17 cellular contexts compared by ENCODE assay signal in the genomic region with DNA sequence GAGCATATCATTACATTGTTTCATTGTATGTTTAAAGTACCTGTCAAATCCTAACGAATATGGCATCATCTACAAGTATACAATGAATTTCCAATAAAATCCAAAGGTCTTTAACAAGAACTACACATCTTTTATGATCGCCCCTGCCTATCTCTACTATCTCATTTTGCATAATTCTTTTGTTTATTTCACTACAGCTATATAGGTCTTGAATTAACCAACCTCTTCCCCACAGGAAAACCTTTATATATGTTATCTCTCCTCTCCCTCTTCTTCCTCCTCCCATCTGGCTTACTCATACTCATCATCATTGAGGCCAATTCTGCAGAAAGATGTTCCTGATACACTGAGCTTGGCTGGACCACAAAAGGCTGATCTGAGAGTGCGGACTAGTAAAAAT.
DNase-seq lines count a peak whose midpoint lies in the region; ATAC-seq and TF ChIP-seq lines count a peak whose summit lies in the region.
"Had no signal": no experiment of that assay in that cellular context is flagged by ENCODE, and none has a peak within 500 bp of the region (broad histone marks: within the 10 kb centered on the region; RNA-seq: fewer than 3 reads in every experiment).

No MANE protein-coding gene starts in this region.

- WGBS in ovary, 3 donors: 94% methylated on average over 3 of the region's 3 CpGs

- intact Hi-C loops in mucosa of descending colon (cut with DNase I, micrococcal nuclease) (no loop called here), ovary (cut with DNase I) (no loop called here)

- TF ChIP-seq POLR2A in ovary (IDR thresholded peaks at IDR 0.05): no peak

- H3K4me1 ChIP-seq in HEK293 (ENCODE audit: control insufficient read depth, insufficient read depth, low read length) (peaks cover 2% of the 10 kb centered on the region; the same call in 1 of the 2 replicates), mucosa of descending colon (ENCODE audit: low read depth) (peaks cover 4% of the 10 kb centered on the region), ovary (ENCODE audit: insufficient read depth) (no peaks in the 10 kb centered on the region)
- H3K4me1 ChIP-seq: BLaER1 had no signal

- no peak for TF ChIP-seq EP300 in ovary (IDR thresholded peaks at IDR 0.05)

- POLR2A ChIA-PET in HEK293 (lab: Yijun Ruan, JAX): no interaction called here

- DNase-seq in NCI-H69 (lab: John Stamatoyannopoulos, UW): peak; percentile 53
- DNase-seq in mucosa of descending colon: no peak
- no peak for DNase-seq in NCI-H2171 treated with DMSO at 0.1 percent for 48 hours (lab: John Stamatoyannopoulos, UW)
- DNase-seq in NCI-H345 treated with DMSO at 0.1 percent for 48 hours (lab: John Stamatoyannopoulos, UW; ENCODE audit: unreplicated experiment): no peak
- no peak for DNase-seq in ovary
- DNase-seq: 8988T; ACHN; BE2C; C1 segment of cervical spinal cord; CD4-positive, alpha-beta memory T cell; CD4-positive, CD25-positive, alpha-beta regulatory T cell; CD8-positive, alpha-beta memory T cell; COR-L47; DMS79 treated with DMSO at 0.1 percent for 48 hours; GF-D8 had no signal

- TF ChIP-seq CTCF in HEK293 (tag by site-specific recombination; IDR thresholded peaks at IDR 0.05): no peak
- TF ChIP-seq CTCF in mucosa of descending colon (IDR thresholded peaks at IDR 0.05): no peak
- TF ChIP-seq CTCF in ovary (IDR thresholded peaks at IDR 0.05): no peak

- ATAC-seq in mucosa of descending colon: peak; percentile 38

- H3K27me3 ChIP-seq in ovary: no peaks in the 10 kb centered on the region
- H3K27me3 ChIP-seq: BE2C, BLaER1 had no signal

- H3K36me3 ChIP-seq in HEK293 (ENCODE audit: control insufficient read depth in 2 of 2, insufficient read depth in 1 of 2, low read length in 2 of 2) (no peaks in the 10 kb centered on the region), mucosa of descending colon (ENCODE audit: low read depth) (no peaks in the 10 kb centered on the region), ovary (no peaks in the 10 kb centered on the region)
- H3K36me3 ChIP-seq: BE2C, BLaER1 had no signal

- H3K4me3 ChIP-seq in HEK293 (ENCODE audit: low read depth, low read length): no peak overlapping the region
- H3K4me3 ChIP-seq in mucosa of descending colon: no peak overlapping the region
- H3K4me3 ChIP-seq in ovary: no peak overlapping the region
- H3K4me3 ChIP-seq: BLaER1 had no signal

- CTCF ChIA-PET in HEK293 (lab: Yijun Ruan, JAX): interaction anchor here (0.6 kb wide), 1 partner anchor 8 kb away, joined by 3 read pairs; no protein-coding TSS in a partner anchor

- H3K9me3 ChIP-seq in HEK293 (ENCODE audit: control insufficient read depth, insufficient read depth, low read depth, low read length): no peaks in the 10 kb centered on the region
- H3K9me3 ChIP-seq in mucosa of descending colon: no peaks in the 10 kb centered on the region
- H3K9me3 ChIP-seq in ovary: no peaks in the 10 kb centered on the region
- H3K9me3 ChIP-seq: BE2C, BLaER1 had no signal

- no peak overlapping the region for H3K27ac ChIP-seq in HEK293 (ENCODE audit: extremely low read depth, low read depth, low read length)
- H3K27ac ChIP-seq in ovary: no peak overlapping the region
- H3K27ac ChIP-seq: BLaER1 had no signal

TF ChIP-seq in HEK293, 187 proteins besides CTCF, POLR2A, EP300 and RAD21:
- no peak for TF ChIP-seq ZNF776 (tag by site-specific recombination; IDR thresholded peaks at IDR 0.05; ENCODE audit: borderline replicate concordance)
- peak; percentile 80; the same call in 1 of the 2 replicates for TF ChIP-seq ZNF664 (tag by site-specific recombination; IDR thresholded peaks at IDR 0.05)
- TF ChIP-seq ZNF548 (tag by site-specific recombination; IDR thresholded peaks at IDR 0.05): no peak
- no peak for TF ChIP-seq KLF16 (tag by site-specific recombination; IDR thresholded peaks at IDR 0.05)
- TF ChIP-seq, protein P1, sequence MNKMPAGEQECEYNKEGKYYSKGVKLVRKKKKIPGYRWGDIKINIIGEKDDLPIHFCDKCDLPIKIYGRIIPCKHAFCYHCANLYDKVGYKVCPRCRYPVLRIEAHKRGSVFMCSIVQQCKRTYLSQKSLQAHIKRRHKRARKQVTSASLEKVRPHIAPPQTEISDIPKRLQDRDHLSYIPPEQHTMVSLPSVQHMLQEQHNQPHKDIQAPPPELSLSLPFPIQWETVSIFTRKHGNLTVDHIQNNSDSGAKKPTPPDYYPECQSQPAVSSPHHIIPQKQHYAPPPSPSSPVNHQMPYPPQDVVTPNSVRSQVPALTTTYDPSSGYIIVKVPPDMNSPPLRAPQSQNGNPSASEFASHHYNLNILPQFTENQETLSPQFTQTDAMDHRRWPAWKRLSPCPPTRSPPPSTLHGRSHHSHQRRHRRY (tag by site-specific recombination; IDR thresholded peaks at IDR 0.05): no peak
